31 cellular contexts compared by ENCODE assay signal in genomic region chr5:110219769-110220168, GRCh38.
"Had no signal": no experiment of that assay in that cellular context is flagged by ENCODE, and none has a peak within 500 bp of the region (broad histone marks: within the 10 kb centered on the region; RNA-seq: fewer than 3 reads in every experiment).

No MANE protein-coding gene starts in this region.

- DNase-seq: activated B cell treated with CpG ODN at 0.5 μM for 24 hours; activated CD4-positive, alpha-beta memory T cell treated with anti-CD3 and anti-CD28 coated beads for 36 hours; activated CD4-positive, alpha-beta T cell treated with anti-CD3 and anti-CD28 coated beads for 4 hours; activated CD4-positive, alpha-beta T cell treated with anti-CD3 and anti-CD28 coated beads, Interleukin-2, amount 10 ng/mL, durations not matched to agents 24 days and 14 days; activated CD4-positive, alpha-beta T cell treated with anti-CD3 and anti-CD28 coated beads, Interleukin-2, amount 50 U/mL, for 1 hour; activated CD4-positive, alpha-beta T cell treated with anti-CD3 and anti-CD28 coated beads, Interleukin-2, amount 50 U/mL, for 4 hours; activated CD4-positive, CD25-positive, alpha-beta regulatory T cell treated with anti-CD3 and anti-CD28 coated beads, Interleukin-2, amount 50 U/mL, for 72 hours; activated CD8-positive, alpha-beta memory T cell treated with anti-CD3 and anti-CD28 coated beads, Interleukin-2, amount 50 U/mL, for 4 hours; activated CD8-positive, alpha-beta T cell treated with anti-CD3 and anti-CD28 coated beads for 36 hours; activated effector memory CD4-positive, alpha-beta T cell treated with anti-CD3 and anti-CD28 coated beads, Interleukin-2, amount 50 U/mL, for 16 hours; activated gamma-delta T cell treated with Interleukin-2 at 50 U/mL for 16 hours; activated naive CD4-positive, alpha-beta T cell; activated naive CD4-positive, alpha-beta T cell treated with anti-CD3 and anti-CD28 coated beads for 36 hours; activated naive CD4-positive, alpha-beta T cell treated with anti-CD3 and anti-CD28 coated beads, Interleukin-2, amount 50 U/mL, for 16 hours; activated naive CD8-positive, alpha-beta T cell treated with anti-CD3 and anti-CD28 coated beads for 36 hours; activated T-cell treated with anti-CD3 and anti-CD28 coated beads for 4 hours; activated T-cell treated with anti-CD3 and anti-CD28 coated beads, Interleukin-2, amount 50 U/mL, for 1 hour; activated T-cell treated with anti-CD3 and anti-CD28 coated beads, Interleukin-2, amount 50 U/mL, for 4 hours; activated T-cell treated with anti-CD3 and anti-CD28 coated beads, Interleukin-2, amount 50 U/mL, for 72 hours; adrenal gland; amniotic stem cell; aorta; body of pancreas; brain microvascular endothelial cell; central memory CD4-positive, alpha-beta T cell; T-helper 2 cell; T-helper 9 cell had no signal

- H3K4me1 ChIP-seq: adrenal gland, body of pancreas, breast epithelium had no signal

- H3K36me3 ChIP-seq: adrenal gland, brain microvascular endothelial cell, breast epithelium had no signal

- H3K4me3 ChIP-seq: adrenal gland, body of pancreas, breast epithelium had no signal

- H3K27me3 ChIP-seq: adrenal gland, body of pancreas, brain microvascular endothelial cell, breast epithelium had no signal

- ATAC-seq: activated CD8-positive, alpha-beta T cell treated with anti-CD3 and anti-CD28 coated beads for 36 hours; activated naive CD4-positive, alpha-beta T cell treated with anti-CD3 and anti-CD28 coated beads, Interleukin-2, amount 50 U/mL, for 72 hours; activated T-cell treated with anti-CD3 and anti-CD28 coated beads, Interleukin-2, amount 50 U/mL, for 4 hours; activated T-cell treated with anti-CD3 and anti-CD28 coated beads, Interleukin-2, amount 50 U/mL, for 72 hours; activated T-helper 17 cell treated with anti-CD3 and anti-CD28 coated beads, Interleukin-2, amount 50 U/mL, for 72 hours; body of pancreas had no signal

- H3K27ac ChIP-seq: adrenal gland, body of pancreas, brain microvascular endothelial cell, breast epithelium, VCaP had no signal

- H3K9me3 ChIP-seq: adrenal gland had no signal
